Comparison of ENCODE assay signal across 30 cellular contexts in genomic region chr18:8069708-8070107, GRCh38.
"Had no signal": no experiment of that assay in that cellular context is flagged by ENCODE, and none has a peak within 500 bp of the region (broad histone marks: within the 10 kb centered on the region; RNA-seq: fewer than 3 reads in every experiment).

No MANE protein-coding gene starts in this region.

- ATAC-seq: activated CD8-positive, alpha-beta T cell treated with anti-CD3 and anti-CD28 coated beads for 36 hours; activated naive CD8-positive, alpha-beta T cell treated with anti-CD3 and anti-CD28 coated beads, Interleukin-2, amount 50 U/mL, for 24 hours; activated T-cell treated with anti-CD3 and anti-CD28 coated beads, Interleukin-2, amount 50 U/mL, for 4 hours; activated T-cell treated with anti-CD3 and anti-CD28 coated beads, Interleukin-2, amount 50 U/mL, for 72 hours; activated T-helper 17 cell treated with anti-CD3 and anti-CD28 coated beads, Interleukin-2, amount 50 U/mL, for 72 hours had no signal

- H3K27ac ChIP-seq: ascending aorta, cardiac muscle cell, VCaP had no signal

- H3K9me3 ChIP-seq: ascending aorta had no signal

- H3K36me3 ChIP-seq: ascending aorta had no signal

- H3K4me1 ChIP-seq: ascending aorta had no signal

- H3K27me3 ChIP-seq: ascending aorta, cardiac muscle cell had no signal

- DNase-seq: activated B cell treated with CpG ODN at 0.5 μM for 24 hours; activated CD4-positive, alpha-beta memory T cell treated with anti-CD3 and anti-CD28 coated beads for 36 hours; activated CD4-positive, alpha-beta T cell treated with anti-CD3 and anti-CD28 coated beads for 4 hours; activated CD4-positive, alpha-beta T cell treated with anti-CD3 and anti-CD28 coated beads, Interleukin-2, amount 10 ng/mL, durations not matched to agents 24 days and 14 days; activated CD4-positive, alpha-beta T cell treated with anti-CD3 and anti-CD28 coated beads, Interleukin-2, amount 50 U/mL, for 1 hour; activated CD4-positive, alpha-beta T cell treated with anti-CD3 and anti-CD28 coated beads, Interleukin-2, amount 50 U/mL, for 4 hours; activated CD4-positive, CD25-positive, alpha-beta regulatory T cell treated with anti-CD3 and anti-CD28 coated beads, Interleukin-2, amount 50 U/mL, for 72 hours; activated CD8-positive, alpha-beta memory T cell treated with anti-CD3 and anti-CD28 coated beads, Interleukin-2, amount 50 U/mL, for 4 hours; activated CD8-positive, alpha-beta T cell treated with anti-CD3 and anti-CD28 coated beads for 36 hours; activated effector memory CD4-positive, alpha-beta T cell treated with anti-CD3 and anti-CD28 coated beads, Interleukin-2, amount 50 U/mL, for 16 hours; activated gamma-delta T cell treated with Interleukin-2 at 50 U/mL for 16 hours; activated naive CD4-positive, alpha-beta T cell treated with anti-CD3 and anti-CD28 coated beads, Interleukin-2, amount 10 ng/mL, durations not matched to agents 7 days and 5 days; activated naive CD4-positive, alpha-beta T cell treated with Interleukin-2 at 50 U/mL for 16 hours; activated naive CD8-positive, alpha-beta T cell treated with anti-CD3 and anti-CD28 coated beads, Interleukin-2, amount 10 ng/mL, durations not matched to agents 7 days and 5 days; activated naive CD8-positive, alpha-beta T cell treated with anti-CD3 and anti-CD28 coated beads, Interleukin-2, amount 50 U/mL, for 24 hours; activated T-cell treated with anti-CD3 and anti-CD28 coated beads for 4 hours; activated T-cell treated with anti-CD3 and anti-CD28 coated beads, Interleukin-2, amount 50 U/mL, for 1 hour; activated T-cell treated with anti-CD3 and anti-CD28 coated beads, Interleukin-2, amount 50 U/mL, for 4 hours; activated T-cell treated with anti-CD3 and anti-CD28 coated beads, Interleukin-2, amount 50 U/mL, for 72 hours; amygdala; anterior cingulate cortex; caudate nucleus; cerebellar nuclear complex; T-helper 1 cell; T-helper 2 cell; T-helper 9 cell had no signal

- H3K4me3 ChIP-seq: ascending aorta, cardiac muscle cell had no signal
